Comparison of ENCODE assay signal across 10 cellular contexts in genomic region chrX:71698299-71699022, GRCh38. TPM values are rescaled to one million over a fixed set of nuclear protein-coding genes. Genes with fewer than 3 reads are reported as not detected.
"Had no signal": no experiment of that assay in that cellular context is flagged by ENCODE, and none has a peak within 500 bp of the region (broad histone marks: within the 10 kb centered on the region; RNA-seq: fewer than 3 reads in every experiment).

No MANE protein-coding gene starts in this region.

RNA-seq across cellular contexts. Expression of gene CXorf49, which starts 19.6 kb away (rescaled TPM):
- total RNA-seq: activated CD4-positive, alpha-beta T cell treated with anti-CD3 and anti-CD28 coated beads for 36 hours; activated CD4-positive, alpha-beta T cell treated with anti-CD3 and anti-CD28 coated beads, Interleukin-2, amount 10 ng/mL, durations not matched to agents 7 days and 5 days; activated naive CD8-positive, alpha-beta T cell treated with anti-CD3 and anti-CD28 coated beads, Interleukin-2, amount 10 ng/mL, durations not matched to agents 7 days and 5 days; ascending aorta; cardiac muscle cell; LHCN-M2; NCI-H460; RPMI7951; SK-MEL-5; T-helper 2 cell treated with Interferon-gamma antibody and Interleukin-4, amounts not matched to agents 100 ng/mL and 5 ng/mL, for 36 hours had no signal
- polyA plus RNA-seq: cardiac muscle cell had no signal
